In the genomic region with DNA sequence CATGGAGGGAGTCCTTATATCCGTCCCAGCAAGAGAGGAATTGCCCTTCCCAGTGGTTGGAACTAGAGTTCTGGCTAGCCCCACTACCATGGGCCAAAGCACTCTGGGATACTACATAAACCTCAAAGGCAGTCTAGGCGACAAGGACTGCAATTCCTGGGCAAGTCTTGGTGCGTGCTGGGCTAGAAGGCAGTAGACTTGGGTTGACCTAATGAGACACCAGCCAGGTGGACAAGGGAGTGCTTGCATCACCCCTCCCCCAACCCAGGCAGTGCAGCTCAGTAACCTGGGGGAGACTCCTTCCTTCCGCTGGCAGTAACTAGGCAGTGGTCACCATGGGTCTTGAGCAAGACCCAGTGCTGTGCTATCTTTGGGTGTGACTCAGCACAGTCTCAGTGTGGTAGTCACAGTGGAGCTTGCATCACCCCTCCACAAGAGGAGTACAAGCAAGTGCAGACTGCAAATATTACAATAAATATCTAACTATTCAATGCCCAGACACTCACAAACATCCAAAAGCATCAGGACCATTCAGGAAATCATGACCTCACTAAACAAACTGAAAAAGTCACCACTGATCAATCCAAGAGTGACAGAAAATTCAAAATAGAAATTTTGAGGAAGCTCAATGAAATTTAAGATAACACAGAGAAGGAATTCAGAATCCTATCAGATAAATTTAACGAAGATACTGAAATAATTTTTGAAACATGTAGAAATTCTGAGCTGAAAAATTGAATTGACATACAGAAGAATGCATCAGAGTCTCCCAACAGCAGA, we compare ENCODE assay signal across 9 cellular contexts.
DNase-seq lines count a peak whose midpoint lies in the region; ATAC-seq and TF ChIP-seq lines count a peak whose summit lies in the region.
"Had no signal": no experiment of that assay in that cellular context is flagged by ENCODE, and none has a peak within 500 bp of the region (broad histone marks: within the 10 kb centered on the region; RNA-seq: fewer than 3 reads in every experiment).

No MANE protein-coding gene starts in this region.

- ATAC-seq in GM21390 (IDR thresholded peaks at IDR 0.05; ENCODE audit: unreplicated experiment) (peak; percentile 76), HG03469 (IDR thresholded peaks at IDR 0.05; ENCODE audit: unreplicated experiment) (peak; percentile 79), lung (ENCODE audit: insufficient read depth, low FRiP score) (peak; percentile 82)
- ATAC-seq in stimulated activated naive CD8-positive, alpha-beta T cell treated with anti-CD3 and anti-CD28 coated beads, Interleukin-15, Interleukin-2, amounts not matched to agents 100 U/mL and 50 U/mL, for 24 hours: no peak

- peak overlapping the region in 8 of 11 experiments; percentile 60 to 87 (median 76); a peak in 15 of 22 replicates for H3K9ac ChIP-seq in BLaER1 treated with 17β-estradiol and CSF1 and Interleukin-3, amounts not matched to agents 10 nM and 100 nM

- no peak for TF ChIP-seq CTCF in lung (IDR thresholded peaks at IDR 0.05; ENCODE audit: control extremely low read depth, extremely low read depth)

- 60 to 80% methylated on average over 5 of the region's 5 CpGs for WGBS in lung, 2 donors

- no peaks in the 10 kb centered on the region for H3K36me3 ChIP-seq in BLaER1 treated with 17β-estradiol and CSF1 and Interleukin-3, amounts not matched to agents 10 nM and 100 nM
- H3K36me3 ChIP-seq in lung (ENCODE audit: control insufficient read depth in 2 of 2, insufficient read depth in 2 of 2, low read length in 2 of 2): no peaks in the 10 kb centered on the region
- H3K36me3 ChIP-seq: cardiac muscle cell had no signal

- DNase-seq in amniotic epithelial cell (ENCODE audit: low read depth): peak; percentile 98
- peak; percentile 64 for DNase-seq in lung (ENCODE audit: low spot score)
- DNase-seq in OCI-M2 (lab: John Stamatoyannopoulos, UW; ENCODE audit: unreplicated experiment): no peak
- no peak for DNase-seq in foreskin melanocyte
- DNase-seq in stimulated activated naive CD8-positive, alpha-beta T cell treated with anti-CD3 and anti-CD28 coated beads, Interleukin-15, Interleukin-2, amounts not matched to agents 100 U/mL and 50 U/mL, for 24 hours: no peak

- peak overlapping the region; percentile 13 to 89 (median 71); a peak in 20 of 22 replicates for H3K4me2 ChIP-seq in BLaER1 treated with 17β-estradiol and CSF1 and Interleukin-3, amounts not matched to agents 10 nM and 100 nM

- peaks cover 3 to 21% (median 10%) of the 10 kb centered on the region in 11 experiments; a peak in 14 of 22 replicates for H3K9me3 ChIP-seq in BLaER1 treated with 17β-estradiol and CSF1 and Interleukin-3, amounts not matched to agents 10 nM and 100 nM (replicated peaks in 1 of 11)
- no peaks in the 10 kb centered on the region for H3K9me3 ChIP-seq in lung (ENCODE audit: control insufficient read depth in 2 of 2, insufficient read depth in 1 of 2, low read length in 1 of 2)

- H3K4me3 ChIP-seq in BLaER1 treated with 17β-estradiol and CSF1 and Interleukin-3, amounts not matched to agents 10 nM and 100 nM: no peak overlapping the region
- no peak overlapping the region for H3K4me3 ChIP-seq in lung
- H3K4me3 ChIP-seq: cardiac muscle cell had no signal

- H3K4me1 ChIP-seq in BLaER1 treated with 17β-estradiol and CSF1 and Interleukin-3, amounts not matched to agents 10 nM and 100 nM: peaks cover 20 to 72% (median 50%) of the 10 kb centered on the region in 10 experiments
- peaks cover 0 to 4% of the 10 kb centered on the region in 2 donors for H3K4me1 ChIP-seq in lung (ENCODE audit: control insufficient read depth in 2 of 2, insufficient read depth in 2 of 2, low read length in 2 of 2)

- no peaks in the 10 kb centered on the region for H3K27me3 ChIP-seq in BLaER1 treated with 17β-estradiol and CSF1 and Interleukin-3, amounts not matched to agents 10 nM and 100 nM
- no peaks in the 10 kb centered on the region for H3K27me3 ChIP-seq in lung (ENCODE audit: control insufficient read depth, insufficient read depth)
- H3K27me3 ChIP-seq: cardiac muscle cell had no signal

- H3K27ac ChIP-seq in BLaER1 treated with 17β-estradiol and CSF1 and Interleukin-3, amounts not matched to agents 10 nM and 100 nM: peak overlapping the region; percentile 75 to 99 (median 92); a peak in 21 of 22 replicates
- H3K27ac ChIP-seq in lung (ENCODE audit: low read depth in 1 of 2, low read length in 1 of 2): peak overlapping the region in 1 of 2 donors; percentile 37
- H3K27ac ChIP-seq: cardiac muscle cell had no signal

- H4K20me1 ChIP-seq in BLaER1 treated with 17β-estradiol and CSF1 and Interleukin-3, amounts not matched to agents 10 nM and 100 nM: no peaks in the 10 kb centered on the region

Comparison
In these comparisons a context has a peak if more than half of its experiments do, and no peak if none do; other contexts are left out.
1. DNase-seq: peak in amniotic epithelial cell (single experiment) and lung (single experiment); none in OCI-M2 (single experiment), foreskin melanocyte (single experiment) and stimulated activated naive CD8-positive, alpha-beta T cell treated with anti-CD3 and anti-CD28 coated beads, Interleukin-15, Interleukin-2, amounts not matched to agents 100 U/mL and 50 U/mL, for 24 hours (single experiment).